Comparison of ENCODE assay signal across 8 cellular contexts in the genomic region with DNA sequence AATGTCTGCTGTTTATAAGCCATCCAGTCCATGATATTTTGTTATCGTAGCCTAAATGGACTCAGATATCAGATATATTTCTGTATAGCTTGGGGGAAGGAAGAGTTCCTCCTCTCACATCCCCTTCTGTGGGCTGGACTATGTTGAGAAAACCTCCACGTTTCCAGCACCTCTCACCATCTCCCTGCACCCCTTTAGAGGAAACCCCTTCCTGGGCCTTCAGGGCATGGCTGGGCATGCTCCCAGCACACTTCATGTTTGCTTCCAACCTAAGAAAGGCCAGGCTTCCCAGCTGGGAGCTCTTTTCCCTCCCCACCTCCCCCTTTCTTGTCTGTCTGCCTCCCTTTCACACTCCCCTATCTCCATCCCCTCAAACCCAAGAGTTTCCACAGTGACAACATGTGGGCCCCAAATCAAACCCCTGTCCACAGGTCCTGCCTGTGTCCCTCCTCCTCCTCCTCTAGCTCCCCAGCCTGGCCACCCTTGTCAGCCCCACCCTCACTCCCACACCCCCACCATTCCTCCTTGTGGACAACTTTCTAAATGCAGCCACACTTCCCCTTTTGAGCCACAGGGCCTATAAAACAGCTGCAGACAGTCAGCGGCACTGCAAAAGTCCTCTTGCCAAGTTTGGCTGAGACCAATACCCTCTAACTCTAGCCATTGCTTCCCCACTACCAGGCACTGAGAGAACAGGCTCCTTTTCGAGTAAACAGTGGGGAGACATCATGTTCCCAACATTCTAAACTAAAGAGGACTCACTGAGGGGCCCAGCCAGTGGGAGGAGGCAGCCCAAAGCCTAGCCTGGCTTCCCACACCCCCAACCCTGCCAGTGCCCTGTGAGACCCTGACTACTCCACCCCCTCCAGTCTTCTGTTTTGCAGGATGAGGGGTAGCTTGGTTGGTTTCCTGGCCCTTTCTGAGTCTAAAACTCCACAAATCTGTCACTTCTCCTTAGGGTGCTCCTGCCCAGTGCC.
DNase-seq lines count a peak whose midpoint lies in the region; ATAC-seq and TF ChIP-seq lines count a peak whose summit lies in the region.

No MANE protein-coding gene starts in this region.

- H3K9ac ChIP-seq in GM23248 (no peak overlapping the region), parathyroid adenoma (no peak overlapping the region)

- H3K4me2 ChIP-seq in GM23248 (ENCODE audit: unreplicated experiment) (no peak overlapping the region), parathyroid adenoma (ENCODE audit: low read length) (no peak overlapping the region)

- peaks cover 4% of the 10 kb centered on the region; the same call in 1 of the 2 replicates for H3F3A ChIP-seq in GM23248 (ENCODE audit: insufficient read depth)

- ATAC-seq in GM19452 (IDR thresholded peaks at IDR 0.05; ENCODE audit: unreplicated experiment), result no peak
- ATAC-seq in activated CD4-positive, CD25-positive, alpha-beta regulatory T cell treated with anti-CD3 and anti-CD28 coated beads, Interleukin-2, amount 50 U/mL, for 24 hours, result no peak

- TF ChIP-seq CTCF in Peyer's patch (IDR thresholded peaks at IDR 0.05) (peak; percentile 21 to 48 (median 32)), esophagus squamous epithelium (IDR thresholded peaks at IDR 0.05) (peak in 4 of 6 experiments; percentile 25 to 44 (median 35)), parathyroid adenoma (IDR thresholded peaks at IDR 0.05) (no peak)

- H2AFZ ChIP-seq in GM23248, result peak overlapping the region; percentile 49
- H2AFZ ChIP-seq in parathyroid adenoma, result no peak overlapping the region

- no peaks in the 10 kb centered on the region for H3K27me3 ChIP-seq in GM23248 (replicated peaks; ENCODE audit: insufficient read depth)
- no peaks in the 10 kb centered on the region for H3K27me3 ChIP-seq in Peyer's patch
- no peaks in the 10 kb centered on the region for H3K27me3 ChIP-seq in esophagus squamous epithelium
- H3K27me3 ChIP-seq in parathyroid adenoma (ENCODE audit: control insufficient read depth, insufficient read depth, low read length), result no peaks in the 10 kb centered on the region

- H3K79me2 ChIP-seq in GM23248 (ENCODE audit: insufficient read depth) (no peaks in the 10 kb centered on the region), parathyroid adenoma (no peaks in the 10 kb centered on the region)

- TF ChIP-seq POLR2A in Peyer's patch (IDR thresholded peaks at IDR 0.05), result no peak
- peak in 1 of 4 donors; percentile 18 for TF ChIP-seq POLR2A in esophagus squamous epithelium (IDR thresholded peaks at IDR 0.05)

- H3K9me2 ChIP-seq in GM23248 (ENCODE audit: insufficient read depth), result no peaks in the 10 kb centered on the region

- H3K4me1 ChIP-seq in GM23248 (ENCODE audit: insufficient read depth) (peaks cover 26% of the 10 kb centered on the region), Peyer's patch (peaks cover 0 to 36% (median 33%) of the 10 kb centered on the region in 4 donors), esophagus squamous epithelium (peaks cover 42 to 93% (median 54%) of the 10 kb centered on the region in 3 donors), parathyroid adenoma (peaks cover 3% of the 10 kb centered on the region)

- H3K27ac ChIP-seq in GM23248, result no peak overlapping the region
- H3K27ac ChIP-seq in Peyer's patch, result peak overlapping the region; percentile 52 to 87 (median 80)
- H3K27ac ChIP-seq in esophagus squamous epithelium, result peak overlapping the region; percentile 63 to 92 (median 85)
- H3K27ac ChIP-seq in parathyroid adenoma, result peak overlapping the region; percentile 19

- 80% methylated on average over 4 of the region's 4 CpGs for WGBS in GM23248 (ENCODE audit: low coverage in 1 of 2, low lambda C conversion rate in 2 of 2, missing lambda C conversion rate in 2 of 2), 2 experiments
- WGBS in esophagus squamous epithelium, 2 donors, result 29 to 48% methylated on average over 4 of the region's 4 CpGs

- intact Hi-C loops in esophagus squamous epithelium (cut with DNase I), result no loop called here

- H3K4me3 ChIP-seq in GM23248 (no peak overlapping the region), Peyer's patch (no peak overlapping the region), esophagus squamous epithelium (no peak overlapping the region), parathyroid adenoma (ENCODE audit: low read depth, low read length) (no peak overlapping the region)

- in situ Hi-C loops in ACHN (cut with HindIII; ENCODE audit: low pct_ligation_motif_present, low pct_unique_long_range_greater_than_20kb, low sequenced_read_pairs) (no loop called here), GM23248 (cut with MboI) (no loop called here)

- DNase-seq in ACHN (peak; percentile 27), GM23248 (peak; percentile 57), Peyer's patch (peak in 2 of 3 donors; percentile 77 to 83), esophagus squamous epithelium (lab: John Stamatoyannopoulos, UW) (no peak), NCI-H187 (lab: John Stamatoyannopoulos, UW) (no peak)

- H3K9me3 ChIP-seq in GM23248 (ENCODE audit: low read depth), result no peaks in the 10 kb centered on the region
- H3K9me3 ChIP-seq in Peyer's patch, result no peaks in the 10 kb centered on the region
- H3K9me3 ChIP-seq in esophagus squamous epithelium, result no peaks in the 10 kb centered on the region
- H3K9me3 ChIP-seq in parathyroid adenoma (ENCODE audit: control insufficient read depth, low read length), result no peaks in the 10 kb centered on the region

- H3K36me3 ChIP-seq in GM23248 (ENCODE audit: low read depth) (no peaks in the 10 kb centered on the region), Peyer's patch (no peaks in the 10 kb centered on the region), esophagus squamous epithelium (no peaks in the 10 kb centered on the region), parathyroid adenoma (ENCODE audit: control insufficient read depth, insufficient read depth, low read length) (no peaks in the 10 kb centered on the region)

- no peaks in the 10 kb centered on the region for H4K20me1 ChIP-seq in GM23248 (ENCODE audit: insufficient read depth)

Comparison
In these comparisons a context has a peak if more than half of its experiments do, and no peak if none do; other contexts are left out.
1. DNase-seq: peak in ACHN (single experiment), GM23248 (single experiment) and Peyer's patch (2 of 3); none in esophagus squamous epithelium (single experiment) and NCI-H187 (0 of 2).